In genomic region chr3:59818-60217, GRCh38 we compare ENCODE assay signal across 25 cellular contexts.
"Had no signal": no experiment of that assay in that cellular context is flagged by ENCODE, and none has a peak within 500 bp of the region (broad histone marks: within the 10 kb centered on the region; RNA-seq: fewer than 3 reads in every experiment).

No MANE protein-coding gene starts in this region.

- H3K79me2 ChIP-seq: hepatocyte, parathyroid adenoma had no signal

- H3K4me3 ChIP-seq: hepatocyte, lower lobe of right lung, psoas muscle, right lobe of liver, smooth muscle cell, stomach, testis, thyroid gland, transverse colon, upper lobe of left lung, vagina had no signal

- H3K9me3 ChIP-seq: lower lobe of right lung, neutrophil, psoas muscle, right lobe of liver, stomach, testis, thyroid gland, transverse colon, upper lobe of left lung, vagina had no signal

- H3K4me2 ChIP-seq: hepatocyte, smooth muscle cell had no signal

- H3K36me3 ChIP-seq: lower lobe of right lung, neutrophil, right lobe of liver, stomach, thyroid gland, transverse colon, upper lobe of left lung, vagina had no signal

- ATAC-seq: left lobe of liver; lower lobe of right lung; naive thymus-derived CD8-positive, alpha-beta T cell; psoas muscle; right lobe of liver; stimulated activated memory B cell treated with anti-CD40 and anti-IgM and Interleukin-4, amounts not matched to agents 10 μg/mL and 1 μg/mL and 100 μg/mL, for 72 hours; stimulated activated naive CD8-positive, alpha-beta T cell treated with anti-CD3 and anti-CD28 coated beads, Interleukin-15, Interleukin-2, amounts not matched to agents 100 U/mL and 50 U/mL, for 24 hours had no signal

- H3K4me1 ChIP-seq: parathyroid adenoma, psoas muscle, right lobe of liver, testis, thyroid gland, transverse colon, vagina had no signal

- H2AFZ ChIP-seq: hepatocyte, parathyroid adenoma had no signal

- H3K27ac ChIP-seq: hepatocyte, lower lobe of right lung, neutrophil, parathyroid adenoma, psoas muscle, right lobe of liver, stomach, testis, thyroid gland, transverse colon, upper lobe of left lung, vagina had no signal

- H3K9ac ChIP-seq: parathyroid adenoma had no signal

- H3K27me3 ChIP-seq: hepatocyte, neutrophil, stomach, testis, thyroid gland, transverse colon, upper lobe of left lung, vagina had no signal

- DNase-seq: islet precursor cell; lower lobe of right lung; mammary epithelial cell; mesenchymal stem cell; naive thymus-derived CD8-positive, alpha-beta T cell; occipital lobe; psoas muscle; right lobe of liver; stimulated activated CD4-positive, alpha-beta T cell treated with anti-CD3 and anti-CD28 coated beads, Interleukin-1b, Interleukin-23, amount 100 ng/mL, for 48 hours; stimulated activated CD4-positive, alpha-beta T cell treated with anti-CD3 and anti-CD28 coated beads, Interleukin-2, amount 100 ng/mL, for 48 hours; stimulated activated CD4-positive, alpha-beta T cell treated with anti-CD3 and anti-CD28 coated beads, Interleukin-4, amount 100 ng/mL, for 4 hours; stimulated activated CD8-positive, alpha-beta memory T cell treated with anti-CD3 and anti-CD28 coated beads, Interleukin-4, amount 100 ng/mL, for 48 hours; stimulated activated naive CD8-positive, alpha-beta T cell treated with anti-CD3 and anti-CD28 coated beads, Interleukin-15, Interleukin-2, amounts not matched to agents 100 U/mL and 50 U/mL, for 24 hours; stomach; testis; thyroid gland; transverse colon; upper lobe of left lung had no signal
